In the genomic region with DNA sequence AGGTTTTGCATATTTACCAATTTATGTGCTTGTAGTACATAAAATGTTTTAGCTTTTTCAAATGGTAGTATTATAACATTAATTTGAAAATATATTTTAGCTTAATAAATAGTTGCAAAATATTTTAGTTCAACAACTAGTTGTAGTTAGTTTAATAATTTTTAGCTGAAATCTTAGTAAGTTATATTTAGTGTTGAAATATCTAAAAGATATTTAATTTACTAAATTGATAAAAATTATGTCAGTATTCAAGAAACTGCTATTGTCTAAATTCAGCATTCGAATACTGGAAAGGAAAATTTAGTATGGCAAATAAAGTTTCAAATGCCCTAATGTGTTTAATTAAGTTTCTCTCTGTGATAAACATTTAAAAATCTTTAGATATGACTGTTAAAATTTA, we compare ENCODE assay signal across 20 cellular contexts.
DNase-seq lines count a peak whose midpoint lies in the region; FAIRE-seq lines count a peak whose summit lies in the region.
"Had no signal": no experiment of that assay in that cellular context is flagged by ENCODE, and none has a peak within 500 bp of the region (broad histone marks: within the 10 kb centered on the region; RNA-seq: fewer than 3 reads in every experiment).

No MANE protein-coding gene starts in this region.

- no peak overlapping the region for H3K4me3 ChIP-seq in small intestine (ENCODE audit: low read depth in 1 of 2, low read length in 2 of 2)
- H3K4me3 ChIP-seq: BLaER1, HAP-1 had no signal

- no peaks in the 10 kb centered on the region for H3K36me3 ChIP-seq in small intestine (ENCODE audit: control insufficient read depth in 2 of 2, insufficient read depth in 2 of 2, low read length in 2 of 2)
- H3K36me3 ChIP-seq: BLaER1, HAP-1 had no signal

- no peak overlapping the region for H3K27ac ChIP-seq in small intestine (ENCODE audit: low read depth in 1 of 2, low read length in 1 of 2)
- H3K27ac ChIP-seq: BLaER1, C4-2B had no signal

- DNase-seq in frontal cortex (ENCODE audit: low spot score in 2 of 2) (no peak), small intestine (no peak), NCI-H1417 treated with DMSO at 0.1 percent for 48 hours (lab: John Stamatoyannopoulos, UW) (no peak), SW 1271 (lab: John Stamatoyannopoulos, UW) (no peak), NCI-H1092 treated with DMSO at 0.1 percent for 48 hours (lab: John Stamatoyannopoulos, UW) (no peak)
- DNase-seq: Caco-2; CD4-positive, CD25-positive, alpha-beta regulatory T cell; CD8-positive, alpha-beta T cell; DMS 273 treated with DMSO at 0.1 percent for 48 hours; DMS79; EL; GF-D8; GOT3; HFFc6 had no signal

- no peaks in the 10 kb centered on the region for H3K27me3 ChIP-seq in small intestine (ENCODE audit: control insufficient read depth in 2 of 2, insufficient read depth in 2 of 2, low read length in 2 of 2)
- H3K27me3 ChIP-seq: BLaER1 had no signal

- WGBS in small intestine, 3 donors = 81 to 89% (median 84%) methylated on average over 1 of the region's 1 CpG

- no peaks in the 10 kb centered on the region for H3K9me3 ChIP-seq in small intestine (ENCODE audit: control insufficient read depth, low read depth)
- H3K9me3 ChIP-seq: BLaER1, HAP-1 had no signal

- no peaks in the 10 kb centered on the region for H3K4me1 ChIP-seq in small intestine (ENCODE audit: control insufficient read depth in 2 of 2, insufficient read depth in 1 of 2, low read depth in 1 of 2, low read length in 1 of 2)
- H3K4me1 ChIP-seq: BLaER1, HAP-1 had no signal

- FAIRE-seq in G401.6 (lab: Jason Lieb, UNC) (peak; percentile 93), frontal cortex (lab: Jason Lieb, UNC) (peak; percentile 51), small intestine (lab: Jason Lieb, UNC) (peak; percentile 80)
- FAIRE-seq: GM12891, H54 had no signal
